25 cellular contexts compared by ENCODE assay signal in genomic region chr4:14265651-14266050, GRCh38.
"Had no signal": no experiment of that assay in that cellular context is flagged by ENCODE, and none has a peak within 500 bp of the region (broad histone marks: within the 10 kb centered on the region; RNA-seq: fewer than 3 reads in every experiment).

No MANE protein-coding gene starts in this region.

- DNase-seq: activated CD4-positive, alpha-beta memory T cell treated with anti-CD3 and anti-CD28 coated beads for 36 hours; activated CD4-positive, alpha-beta T cell treated with anti-CD3 and anti-CD28 coated beads, Interleukin-2, amount 10 ng/mL, durations not matched to agents 7 days and 5 days; activated CD8-positive, alpha-beta memory T cell treated with anti-CD3 and anti-CD28 coated beads, Interleukin-2, amount 10 ng/mL, durations not matched to agents 7 days and 5 days; activated CD8-positive, alpha-beta memory T cell treated with anti-CD3 and anti-CD28 coated beads, Interleukin-2, amount 50 U/mL, for 48 hours; activated effector memory CD4-positive, alpha-beta T cell treated with Interleukin-2 at 50 U/mL for 16 hours; activated naive CD4-positive, alpha-beta T cell treated with anti-CD3 and anti-CD28 coated beads, Interleukin-2, amount 10 ng/mL, durations not matched to agents 7 days and 5 days; activated naive CD8-positive, alpha-beta T cell treated with anti-CD3 and anti-CD28 coated beads, Interleukin-2, amount 50 U/mL, for 24 hours; activated T-cell treated with anti-CD3 and anti-CD28 coated beads, Interleukin-2, amount 50 U/mL, for 48 hours; anterior cingulate cortex; brain microvascular endothelial cell; Karpas-422; KBM-7; MG63; NCI-H1048; NCI-H1105 treated with DMSO at 0.1 percent for 48 hours; NCI-H1436; NCI-H1694; NCI-H2029; NCI-H345; NCI-H524 treated with DMSO at 0.1 percent for 48 hours; Peyer's patch; RPMI8226; SHP77 treated with DMSO at 0.1 percent for 48 hours; SK-N-SH had no signal

- H3K9me3 ChIP-seq: MG63, Peyer's patch, SJSA1, SK-N-SH had no signal

- H3K36me3 ChIP-seq: brain microvascular endothelial cell, MG63, Peyer's patch, SJSA1 had no signal

- ATAC-seq: activated CD8-positive, alpha-beta memory T cell treated with anti-CD3 and anti-CD28 coated beads, Interleukin-2, amount 10 ng/mL, durations not matched to agents 7 days and 5 days; activated naive CD8-positive, alpha-beta T cell treated with anti-CD3 and anti-CD28 coated beads, Interleukin-2, amount 50 U/mL, for 24 hours had no signal

- H3K9me2 ChIP-seq: SK-N-SH had no signal

- H3K9ac ChIP-seq: SK-N-SH had no signal

- H3K4me2 ChIP-seq: SK-N-SH had no signal

- H3K27me3 ChIP-seq: brain microvascular endothelial cell, MG63, Peyer's patch, SJSA1 had no signal

- H3K27ac ChIP-seq: brain microvascular endothelial cell, Peyer's patch, SJSA1 had no signal

- H3K4me1 ChIP-seq: Peyer's patch, SJSA1 had no signal

- H3K4me3 ChIP-seq: MG63, Peyer's patch, SJSA1 had no signal
